Comparison of ENCODE assay signal across 21 cellular contexts in the genomic region with DNA sequence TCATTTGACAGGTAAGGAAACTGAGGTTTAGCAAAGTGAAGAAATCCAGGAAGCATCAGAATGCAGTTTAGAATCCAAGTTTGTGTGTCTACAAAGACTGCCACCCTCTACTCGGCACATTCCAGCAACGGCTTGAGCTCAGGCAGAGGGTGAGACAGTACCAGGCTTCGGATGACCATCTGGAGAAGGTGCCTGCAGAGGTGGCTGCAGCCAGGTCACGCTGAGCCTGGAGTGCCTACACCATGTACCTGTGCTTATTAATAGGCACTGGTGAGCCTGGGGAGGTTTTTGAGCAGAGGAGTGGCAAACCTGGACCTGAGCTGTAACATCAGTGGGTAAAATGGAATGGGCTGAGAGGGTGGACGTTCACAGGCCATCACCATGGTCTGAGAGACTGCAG. TPM values are rescaled to one million over a fixed set of nuclear protein-coding genes. Genes with fewer than 3 reads are reported as not detected.
DNase-seq lines count a peak whose midpoint lies in the region; ATAC-seq and TF ChIP-seq lines count a peak whose summit lies in the region.
"Had no signal": no experiment of that assay in that cellular context is flagged by ENCODE, and none has a peak within 500 bp of the region (broad histone marks: within the 10 kb centered on the region; RNA-seq: fewer than 3 reads in every experiment).

No MANE protein-coding gene starts in this region.

- no peak overlapping the region for H3K27ac Mint-ChIP-seq in endodermal cell
- no peak overlapping the region for H3K27ac Mint-ChIP-seq in progenitor cell of endocrine pancreas
- H3K27ac Mint-ChIP-seq: CD4-positive, CD25-positive, alpha-beta regulatory T cell had no signal

- DNase-seq in right atrium auricular region (ENCODE audit: low spot score) (no peak), cardiac septum (ENCODE audit: low spot score) (no peak), endodermal cell (no peak), progenitor cell of endocrine pancreas (ENCODE audit: low spot score, unreplicated experiment) (no peak)
- no peak for DNase-seq in stimulated activated CD8-positive, alpha-beta memory T cell treated with anti-CD3 and anti-CD28 coated beads, Interleukin-4, amount 100 ng/mL, for 48 hours
- DNase-seq: AML-193; CD4-positive, CD25-positive, alpha-beta regulatory T cell; DMS53; HCEC 1CT; Karpas-422; MM.1S; NCI-H1105; NCI-H1694 treated with DMSO at 0.1 percent for 48 hours; NCI-H446; NCI-H748 treated with DMSO at 0.1 percent for 48 hours; PC-9 had no signal

- H3K4me1 Mint-ChIP-seq in endodermal cell (peaks cover 49% of the 10 kb centered on the region), progenitor cell of endocrine pancreas (ENCODE audit: low read depth) (peaks cover 29% of the 10 kb centered on the region)

- H3K27me3 Mint-ChIP-seq in endodermal cell (ENCODE audit: insufficient read depth) (peaks cover 40% of the 10 kb centered on the region), progenitor cell of endocrine pancreas (peaks cover 40% of the 10 kb centered on the region)

- H3K9me3 ChIP-seq in right atrium auricular region, result no peaks in the 10 kb centered on the region
- H3K9me3 ChIP-seq in endodermal cell (ENCODE audit: control insufficient read depth, low read length), result no peaks in the 10 kb centered on the region
- H3K9me3 ChIP-seq: A549 had no signal

- H3K4me3 ChIP-seq in right atrium auricular region, result no peak overlapping the region
- H3K4me3 ChIP-seq in rectal smooth muscle tissue (ENCODE audit: low read length), result no peak overlapping the region
- H3K4me3 ChIP-seq in endodermal cell (ENCODE audit: low read length), result no peak overlapping the region
- H3K4me3 ChIP-seq: A549, GM12878, PC-9 had no signal

- ATAC-seq in GM21515 (IDR thresholded peaks at IDR 0.05; ENCODE audit: unreplicated experiment), result no peak
- ATAC-seq: A549, GM12878 had no signal

- TF ChIP-seq CTCF in right atrium auricular region (IDR thresholded peaks at IDR 0.05) (no peak), endodermal cell (conservative IDR thresholded peaks at IDR 0.05) (no peak), progenitor cell of endocrine pancreas (IDR thresholded peaks at IDR 0.05; ENCODE audit: unreplicated experiment) (no peak)

- H3K9ac ChIP-seq in rectal smooth muscle tissue (ENCODE audit: low read length) (no peak overlapping the region), endodermal cell (ENCODE audit: extremely low read depth, low read length, poor library complexity, severe bottlenecking) (no peak overlapping the region)

- peaks cover 0 to 73% of the 10 kb centered on the region in 2 donors for H3K4me1 ChIP-seq in right atrium auricular region
- H3K4me1 ChIP-seq in rectal smooth muscle tissue (ENCODE audit: control insufficient read depth, insufficient read depth, low read length), result peaks cover 46% of the 10 kb centered on the region
- peaks cover 14% of the 10 kb centered on the region for H3K4me1 ChIP-seq in endodermal cell (ENCODE audit: control insufficient read depth, insufficient read depth, low read length)
- H3K4me1 ChIP-seq: A549 had no signal

- no peaks in the 10 kb centered on the region for H3K36me3 ChIP-seq in right atrium auricular region
- H3K36me3 ChIP-seq in rectal smooth muscle tissue (ENCODE audit: control insufficient read depth, insufficient read depth, low read length), result no peaks in the 10 kb centered on the region
- peaks cover 4% of the 10 kb centered on the region for H3K36me3 ChIP-seq in endodermal cell (ENCODE audit: control insufficient read depth, insufficient read depth, low read length)

- H3K4me3 Mint-ChIP-seq in endodermal cell (no peak overlapping the region), progenitor cell of endocrine pancreas (ENCODE audit: low read depth) (no peak overlapping the region)

- no peaks in the 10 kb centered on the region for H3K27me3 ChIP-seq in right atrium auricular region
- H3K27me3 ChIP-seq in layer of hippocampus (ENCODE audit: control insufficient read depth, insufficient read depth, low read length), result peaks cover 5% of the 10 kb centered on the region
- H3K27me3 ChIP-seq in rectal smooth muscle tissue (ENCODE audit: control insufficient read depth, insufficient read depth, low read length), result no peaks in the 10 kb centered on the region
- H3K27me3 ChIP-seq in endodermal cell (ENCODE audit: control insufficient read depth, insufficient read depth, low read length, poor library complexity, severe bottlenecking), result peaks cover 4% of the 10 kb centered on the region

- intact Hi-C loops in cardiac septum (cut with DNase I), result no loop called here

- H3K27ac ChIP-seq in right atrium auricular region, result peak overlapping the region; percentile 30 to 33
- H3K27ac ChIP-seq in layer of hippocampus (ENCODE audit: low read depth, low read length), result peak overlapping the region; percentile 9
- peak overlapping the region; percentile 66 for H3K27ac ChIP-seq in rectal smooth muscle tissue (ENCODE audit: low read depth, low read length)
- no peak overlapping the region for H3K27ac ChIP-seq in endodermal cell (ENCODE audit: low read depth, low read length)
- H3K27ac ChIP-seq: A549, PC-9 had no signal

- peaks cover 2% of the 10 kb centered on the region for H3K36me3 Mint-ChIP-seq in endodermal cell (ENCODE audit: low read depth)
- H3K36me3 Mint-ChIP-seq in progenitor cell of endocrine pancreas (ENCODE audit: insufficient read depth), result no peaks in the 10 kb centered on the region

- no peaks in the 10 kb centered on the region for H3K9me3 Mint-ChIP-seq in endodermal cell
- H3K9me3 Mint-ChIP-seq in progenitor cell of endocrine pancreas (ENCODE audit: low read depth), result no peaks in the 10 kb centered on the region

- 90 to 93% methylated on average over 5 of the region's 5 CpGs for WGBS in endodermal cell (ENCODE audit: insufficient coverage in 1 of 2, insufficient read length in 1 of 2), 2 experiments

RNA-seq across cellular contexts. Expression of a gene that starts 4.7 kb away (rescaled TPM):
- total RNA-seq in right atrium auricular region (10 to 100 TPM; 28.6 to 42.6 TPM), cardiac septum (28.0 TPM), endodermal cell (10 to 100 TPM; 54.1 to 61.8 TPM), progenitor cell of endocrine pancreas (26.1 and 28.5 TPM in 2 replicates)
- polyA plus RNA-seq in endodermal cell (2013, experiment 1 of 2), result 197 TPM
- polyA plus RNA-seq in endodermal cell (2013, experiment 2 of 2), result 184 TPM
- total RNA-seq: CD4-positive, CD25-positive, alpha-beta regulatory T cell had no signal
- polyA plus RNA-seq: CD4-positive, CD25-positive, alpha-beta regulatory T cell had no signal

RNA-seq across cellular contexts. Expression of a gene that starts 47.2 kb away (rescaled TPM):
- total RNA-seq in right atrium auricular region, result under 1 TPM; 0.59 to 0.78 TPM
- total RNA-seq in cardiac septum, result 1.6 TPM
- total RNA-seq in endodermal cell, result 1 to 10 TPM; 3.0 TPM
- polyA plus RNA-seq in endodermal cell (2013, experiment 1 of 2), result 1.0 TPM
- 1.3 TPM for polyA plus RNA-seq in endodermal cell (2013, experiment 2 of 2)
- 7.4 and 7.7 TPM in 2 replicates for total RNA-seq in progenitor cell of endocrine pancreas
- total RNA-seq: PC-9 had no signal

RNA-seq across cellular contexts. Expression of a gene that starts 57.4 kb away (rescaled TPM):
- total RNA-seq in right atrium auricular region (not detected), cardiac septum (not detected), endodermal cell (1 to 10 TPM; 2.5 to 6.4 TPM), progenitor cell of endocrine pancreas (5.7 and 6.1 TPM in 2 replicates)
- 0.61 TPM for polyA plus RNA-seq in endodermal cell (2013, experiment 1 of 2)
- polyA plus RNA-seq in endodermal cell (2013, experiment 2 of 2), result 0.46 TPM
- polyA plus RNA-seq: A549 had no signal
